ENCODE assay signal across 11 cellular contexts in genomic region chr12:108727868-108728735, GRCh38. TPM values are rescaled to one million over a fixed set of nuclear protein-coding genes. Genes with fewer than 3 reads are reported as not detected.
DNase-seq lines count a peak whose midpoint lies in the region; ATAC-seq and TF ChIP-seq lines count a peak whose summit lies in the region.
"Had no signal": no experiment of that assay in that cellular context is flagged by ENCODE, and none has a peak within 500 bp of the region (broad histone marks: within the 10 kb centered on the region; RNA-seq: fewer than 3 reads in every experiment).

No MANE protein-coding gene starts in this region.

- intact Hi-C loops in testis (cut with DNase I; ENCODE audit: low total_unique reads), result no loop called here

- no peak for TF ChIP-seq CTCF in WI38 (IDR thresholded peaks at IDR 0.05; ENCODE audit: low read depth, low read length)
- TF ChIP-seq CTCF in testis (IDR thresholded peaks at IDR 0.05), result no peak

- no peak for TF ChIP-seq POLR2A in testis (IDR thresholded peaks at IDR 0.05)
- TF ChIP-seq POLR2A in GM18505 (IDR thresholded peaks at IDR 0.05; ENCODE audit: borderline replicate concordance, extremely low read depth, insufficient read depth, insufficient read length), result no peak

- H3K36me3 ChIP-seq in iPS-20b (ENCODE audit: insufficient read depth, low read depth, low read length) (no peaks in the 10 kb centered on the region), skeletal muscle tissue (ENCODE audit: control insufficient read depth in 3 of 3, insufficient read depth in 3 of 3, low read length in 3 of 3) (no peaks in the 10 kb centered on the region), testis (ENCODE audit: low read depth, missing control alignments) (no peaks in the 10 kb centered on the region)

- DNase-seq in EH (ENCODE audit: low read depth) (peak; percentile 38), testis (no peak), NCI-H2227 treated with DMSO at 0.1 percent for 48 hours (lab: John Stamatoyannopoulos, UW) (no peak)
- DNase-seq in stimulated activated CD4-positive, alpha-beta T cell treated with anti-CD3 and anti-CD28 coated beads, Interleukin-15, amount 100 ng/mL, for 24 hours, result no peak
- DNase-seq: foreskin melanocyte, NCI-H1436, small intestine had no signal

- ATAC-seq in GM18505 (IDR thresholded peaks at IDR 0.05; ENCODE audit: unreplicated experiment), result no peak

- H3K9me3 ChIP-seq in iPS-20b (ENCODE audit: insufficient read depth, low read depth, low read length) (no peaks in the 10 kb centered on the region), skeletal muscle tissue (ENCODE audit: control insufficient read depth in 3 of 3, low read length in 3 of 3) (no peaks in the 10 kb centered on the region), testis (no peaks in the 10 kb centered on the region)

- H3K27ac ChIP-seq in iPS-20b (ENCODE audit: low read length), result no peak overlapping the region
- peak overlapping the region; percentile 98 for H3K27ac ChIP-seq in skeletal muscle tissue (ENCODE audit: low read depth, low read length)
- no peak overlapping the region for H3K27ac ChIP-seq in testis

- H3K4me1 ChIP-seq in iPS-20b (ENCODE audit: insufficient read depth, low read length) (peaks cover 29% of the 10 kb centered on the region), skeletal muscle tissue (ENCODE audit: control insufficient read depth in 3 of 3, insufficient read depth in 3 of 3, low read length in 3 of 3) (peaks cover 37 to 54% (median 49%) of the 10 kb centered on the region in 3 donors), testis (peaks cover 19% of the 10 kb centered on the region)

- no peak overlapping the region for H3K9ac ChIP-seq in iPS-20b (ENCODE audit: low read depth, low read length)
- peak overlapping the region in 1 of 3 donors; percentile 28 for H3K9ac ChIP-seq in skeletal muscle tissue (ENCODE audit: low read depth in 1 of 3, low read length in 3 of 3)

- H3K4me3 ChIP-seq in WI38 (ENCODE audit: low read depth, low read length), result peak overlapping the region; percentile 71
- H3K4me3 ChIP-seq in iPS-20b (ENCODE audit: low read length), result 0 out of 2 replicates have a peak overlapping the region, but pooled peaks have one; percentile 76
- H3K4me3 ChIP-seq in skeletal muscle tissue (ENCODE audit: low read length in 3 of 3), result no peak overlapping the region
- no peak overlapping the region for H3K4me3 ChIP-seq in testis

- WGBS in testis, 2 donors, result 77 to 78% methylated on average over 7 of the region's 7 CpGs

- no peaks in the 10 kb centered on the region for H3K27me3 ChIP-seq in iPS-20b (ENCODE audit: insufficient read depth, low read length)
- H3K27me3 ChIP-seq in skeletal muscle tissue (ENCODE audit: control insufficient read depth in 3 of 3, insufficient read depth in 3 of 3, low read length in 3 of 3), result no peaks in the 10 kb centered on the region
- no peaks in the 10 kb centered on the region for H3K27me3 ChIP-seq in testis

RNA-seq across cellular contexts. Expression of gene CORO1C, which starts 3.2 kb away (rescaled TPM):
- total RNA-seq in skeletal muscle tissue (154 TPM), testis (10 to 100 TPM; 57.2 to 73.4 TPM)
- 70.2 TPM for polyA plus RNA-seq in testis (ENCODE audit: insufficient read depth, low read depth, low replicate concordance)

Comparison
In these comparisons a context has a peak if more than half of its experiments do, and no peak if none do; other contexts are left out.
1. H3K4me3 ChIP-seq: peak in WI38 (single experiment) and iPS-20b (single experiment); none in skeletal muscle tissue (0 of 3) and testis (0 of 2).